24 cellular contexts compared by ENCODE assay signal in genomic region chr3:137759505-137759904, GRCh38. TPM values are rescaled to one million over a fixed set of nuclear protein-coding genes. Genes with fewer than 3 reads are reported as not detected.
"Had no signal": no experiment of that assay in that cellular context is flagged by ENCODE, and none has a peak within 500 bp of the region (broad histone marks: within the 10 kb centered on the region; RNA-seq: fewer than 3 reads in every experiment).

No MANE protein-coding gene starts in this region.

- DNase-seq: naive thymus-derived CD4-positive, alpha-beta T cell; natural killer cell; nucleus accumbens; psoas muscle; right cardiac atrium; right lobe of liver; sigmoid colon; small intestine; stimulated activated CD4-positive, alpha-beta T cell treated with anti-CD3 and anti-CD28 coated beads, Interleukin-15, amount 100 ng/mL, for 24 hours; stimulated activated CD4-positive, alpha-beta T cell treated with anti-CD3 and anti-CD28 coated beads, Interleukin-2, amount 100 ng/mL, for 24 hours; stimulated activated CD4-positive, alpha-beta T cell treated with anti-CD3 and anti-CD28 coated beads, Interleukin-2, amount 100 ng/mL, for 48 hours; stimulated activated CD4-positive, alpha-beta T cell treated with anti-CD3 and anti-CD28 coated beads, Interleukin-4, amount 100 ng/mL, for 24 hours; stimulated activated naive B cell treated with anti-CD40 and anti-IgM and Interleukin-4, amounts not matched to agents 10 μg/mL and 1 μg/mL and 100 μg/mL, for 72 hours; stimulated activated naive CD4-positive, alpha-beta T cell treated with Interleukin-2 at 50 U/mL for 16 hours; stomach; thyroid gland; trophoblast cell; upper lobe of left lung had no signal

- H3K27ac ChIP-seq: neutrophil, pancreas, psoas muscle, right lobe of liver, sigmoid colon, stomach, thoracic aorta, thyroid gland, tibial nerve, upper lobe of left lung, vagina had no signal

- H3K4me3 ChIP-seq: pancreas, psoas muscle, right lobe of liver, sigmoid colon, stomach, thoracic aorta, thyroid gland, tibial nerve, upper lobe of left lung, vagina had no signal

- H3K9me3 ChIP-seq: neutrophil, pancreas, psoas muscle, right lobe of liver, thoracic aorta, thyroid gland, vagina had no signal

- H3K27me3 ChIP-seq: vagina had no signal

- H3K36me3 ChIP-seq: neutrophil, pancreas, right lobe of liver, sigmoid colon, stomach, thoracic aorta, thyroid gland, tibial nerve, upper lobe of left lung, vagina had no signal

- ATAC-seq: naive thymus-derived CD4-positive, alpha-beta T cell; natural killer cell; pancreas; psoas muscle; right cardiac atrium; right lobe of liver; stimulated activated effector memory CD8-positive, alpha-beta T cell treated with anti-CD3 and anti-CD28 coated beads, Interleukin-12 subunit alpha, Interleukin-12 subunit beta, amount 100 ng/mL, for 72 hours; stimulated activated naive B cell treated with anti-CD40 and anti-IgM and Interleukin-4, amounts not matched to agents 10 μg/mL and 1 μg/mL and 100 μg/mL, for 72 hours had no signal

RNA-seq across cellular contexts. Expression of gene SOX14, which starts 4.6 kb away (rescaled TPM):
- polyA plus RNA-seq: naive thymus-derived CD4-positive, alpha-beta T cell; pancreas; psoas muscle; right cardiac atrium; sigmoid colon; small intestine; stomach had no signal
